ENCODE assay signal across 8 cellular contexts in the genomic region with DNA sequence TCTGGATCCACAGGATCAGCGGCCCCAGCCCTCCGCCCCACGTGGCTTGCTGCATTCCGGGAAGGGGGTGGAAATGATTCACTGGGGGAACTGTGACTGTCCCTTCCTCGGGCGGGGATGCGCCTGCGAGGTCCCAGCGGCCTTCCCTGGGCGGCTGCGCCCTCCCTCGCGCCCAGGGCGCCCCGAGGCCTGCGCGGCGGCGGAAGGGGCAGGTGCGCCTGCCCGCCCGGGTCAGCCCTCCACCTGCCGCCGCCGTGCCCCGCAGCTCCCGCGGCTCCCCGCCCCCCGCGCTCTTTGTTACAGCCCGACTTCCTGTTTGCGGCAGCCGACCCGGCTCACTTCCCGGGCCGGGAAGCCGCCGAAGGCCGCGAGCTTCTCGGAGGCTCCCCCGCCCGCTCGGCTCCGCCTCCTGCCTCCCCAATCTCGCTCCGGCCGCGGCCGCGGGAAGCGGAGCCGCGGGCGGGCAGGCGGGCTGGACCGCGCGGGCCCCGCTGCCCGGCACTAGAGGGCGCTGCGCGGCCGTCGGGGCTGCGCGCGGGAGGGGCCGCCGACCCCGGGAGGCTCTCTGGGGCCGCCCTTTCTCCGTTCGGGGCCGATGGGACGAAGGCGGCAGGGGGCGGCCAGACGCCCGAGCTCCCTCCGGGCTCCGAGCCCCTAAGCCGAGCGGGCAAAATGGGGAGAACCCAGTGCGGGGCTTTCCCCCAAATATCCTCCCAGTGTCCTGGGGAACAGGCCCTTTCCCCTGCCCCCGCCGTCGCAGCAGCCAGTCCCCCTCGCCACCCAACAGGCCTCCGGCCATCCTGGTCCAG. TPM values are rescaled to one million over a fixed set of nuclear protein-coding genes. Genes with fewer than 3 reads are reported as not detected.
DNase-seq lines count a peak whose midpoint lies in the region; ATAC-seq, FAIRE-seq and TF ChIP-seq lines count a peak whose summit lies in the region.

No MANE protein-coding gene starts in this region.

- H3K4me3 ChIP-seq in MG63 (peak overlapping the region; percentile 51), K562 (peak overlapping the region; percentile 56), iPS DF 6.9 (ENCODE audit: low read length) (peak overlapping the region; percentile 49; the same call in 1 of the 2 replicates), sigmoid colon (peak overlapping the region; percentile 40 to 65 (median 60))

- H3K36me3 ChIP-seq in MG63 (no peaks in the 10 kb centered on the region), K562 (ENCODE audit: control insufficient read depth, insufficient read depth, low read length) (no peaks in the 10 kb centered on the region), iPS DF 6.9 (ENCODE audit: control insufficient read depth, insufficient read depth, low read length) (no peaks in the 10 kb centered on the region), sigmoid colon (no peaks in the 10 kb centered on the region)

- no peaks in the 10 kb centered on the region for H3K27me3 ChIP-seq in MG63
- peaks cover 2 to 13% of the 10 kb centered on the region in 2 experiments; a peak in 3 of 5 replicates for H3K27me3 ChIP-seq in K562 (ENCODE audit: control insufficient read depth in 2 of 2, insufficient read depth in 2 of 2, low read length in 2 of 2)
- H3K27me3 ChIP-seq in iPS DF 6.9 (ENCODE audit: control insufficient read depth, insufficient read depth, low read length), result peaks cover 2% of the 10 kb centered on the region; the same call in 1 of the 2 replicates
- H3K27me3 ChIP-seq in sigmoid colon, result no peaks in the 10 kb centered on the region

- peak; percentile 40 to 72 for TF ChIP-seq RAD21 in K562 (CRISPR knock-in tag; conservative IDR thresholded peaks at IDR 0.05 in 1 of 2, IDR thresholded peaks at IDR 0.05 in 1 of 2)

- peak overlapping the region; percentile 71; the same call in 2 of the 3 replicates for H3K27ac ChIP-seq in K562 (ENCODE audit: extremely low read depth, low read depth, low read length)
- H3K27ac ChIP-seq in iPS DF 6.9 (ENCODE audit: low read length), result no peak overlapping the region
- peak overlapping the region; percentile 74 to 87 (median 86) for H3K27ac ChIP-seq in sigmoid colon

- TF ChIP-seq CTCF in GM10266 (IDR thresholded peaks at IDR 0.05; ENCODE audit: control insufficient read depth, insufficient read depth, low read depth, missing control alignments), result peak; percentile 87
- TF ChIP-seq CTCF in K562 (IDR thresholded peaks at IDR 0.05 in 2 of 3, conservative IDR thresholded peaks at IDR 0.05 in 1 of 3; ENCODE audit: insufficient read depth in 2 of 3, low read depth in 1 of 3, low read length in 3 of 3), result peak; percentile 48 to 68 (median 63)
- TF ChIP-seq CTCF in sigmoid colon (IDR thresholded peaks at IDR 0.05), result peak in 2 of 4 experiments; percentile 35 to 52

- H3K4me1 ChIP-seq in K562 (replicated peaks in 1 of 2; ENCODE audit: control insufficient read depth in 2 of 2, insufficient read depth in 2 of 2, low read length in 2 of 2) (peaks cover 5 to 28% of the 10 kb centered on the region in 2 experiments; a peak in 4 of 5 replicates), iPS DF 6.9 (ENCODE audit: control insufficient read depth, insufficient read depth, low read length) (peaks cover 4% of the 10 kb centered on the region), sigmoid colon (peaks cover 0 to 24% (median 16%) of the 10 kb centered on the region in 4 donors)

- no peaks in the 10 kb centered on the region for H3K9me1 ChIP-seq in K562 (ENCODE audit: control insufficient read depth, insufficient read depth, low read length)

- POLR2A ChIA-PET in K562 (lab: Yijun Ruan, JAX), result interaction anchor here (0.6 to 3.6 kb wide), 10 partner anchors 10 to 363 kb away, joined by 3 to 17 read pairs (median 4); a partner anchor contains a TSS

- peak; percentile 60 for FAIRE-seq in K562 (lab: Jason Lieb, UNC)

- H4K20me1 ChIP-seq in K562 (replicated peaks; ENCODE audit: control insufficient read depth, insufficient read depth, low read length), result no peaks in the 10 kb centered on the region

- H2AFZ ChIP-seq in K562 (ENCODE audit: low read depth, low read length), result peak overlapping the region; percentile 99

- H3K9me3 ChIP-seq in MG63 (no peaks in the 10 kb centered on the region), K562 (replicated peaks; ENCODE audit: control insufficient read depth, insufficient read depth, low read depth, low read length) (no peaks in the 10 kb centered on the region), iPS DF 6.9 (ENCODE audit: control insufficient read depth, insufficient read depth, low read length) (no peaks in the 10 kb centered on the region), sigmoid colon (no peaks in the 10 kb centered on the region)

- H3K79me2 ChIP-seq in K562 (ENCODE audit: control insufficient read depth, insufficient read depth, low read length), result no peaks in the 10 kb centered on the region

- TF ChIP-seq POLR2A in K562 (conservative IDR thresholded peaks at IDR 0.05) (peak; percentile 54; the same call in 1 of the 2 replicates), sigmoid colon (IDR thresholded peaks at IDR 0.05) (no peak)

- in situ Hi-C loops in K562 (cut with MboI), result no loop called here

- H3K4me2 ChIP-seq in K562 (ENCODE audit: insufficient read depth, low read length), result peak overlapping the region; percentile 78

- CTCF ChIA-PET in K562 (lab: Yijun Ruan, JAX; ENCODE audit: low intra/inter-chr PET ratio), result interaction anchor here (0.6 to 1.1 kb wide), 5 partner anchors 36 to 273 kb away, joined by 3 read pairs; no protein-coding TSS in a partner anchor

- DNase-seq in GM10266 (ENCODE audit: extremely low spot score) (peak; percentile 94), H4 (ENCODE audit: low spot score) (peak; percentile 53), MG63 (peak; percentile 77), T-helper 9 cell (peak; percentile 57), K562 (ENCODE audit: extremely low read depth in 1 of 4, low spot score in 3 of 4) (peak; percentile 81 to 95 (median 94)), iPS DF 6.9 (ENCODE audit: low read depth, low spot score) (no peak), sigmoid colon (peak; percentile 86)
- no peak for DNase-seq in NK-92 treated with Interleukin-12 subunit alpha and Interleukin-12 subunit beta, amount 100 ng/mL, for 24 hours (lab: John Stamatoyannopoulos, UW)

- H3K9ac ChIP-seq in K562 (ENCODE audit: insufficient read depth in 1 of 2, low read depth in 2 of 2, low read length in 2 of 2), result peak overlapping the region; percentile 72 to 88

- peak; percentile 94 for ATAC-seq in K562

- WGBS in K562 (ENCODE audit: insufficient coverage, low coverage, missing lambda C conversion rate), result 3% methylated on average over 45 of the region's 92 CpGs
- no CpG with 5 or more reads among the region's 92 CpGs for WGBS in iPS DF 6.9 (ENCODE audit: insufficient coverage, insufficient read length)
- 0 to 1% methylated on average over 92 of the region's 92 CpGs for WGBS in sigmoid colon, 2 donors

- BruUV-seq in K562 (replicated peaks; lab: Mats Ljungman, UMichigan), result no TSS peak

- intact Hi-C loops in K562 (cut with micrococcal nuclease), result no loop called here
- intact Hi-C loops in sigmoid colon (cut with DNase I), result loop anchor here (2.0 to 10.0 kb wide), 3 partner anchors 34 to 173 kb away; a partner anchor contains a TSS

- no peak for TF ChIP-seq EP300 in K562 (IDR thresholded peaks at IDR 0.05; ENCODE audit: low read length)
- no peak for TF ChIP-seq EP300 in sigmoid colon (IDR thresholded peaks at IDR 0.05)

RNA-seq across cellular contexts. Expression of a gene that starts 11.5 kb away (rescaled TPM):
- 28.0 and 35.4 TPM in 2 replicates for total RNA-seq in H4 (2014; rRNA removed; shearing (Covaris generic))
- total RNA-seq in MG63 (2014; rRNA removed; shearing (Covaris generic); ENCODE audit: low replicate concordance), result 8.8 and 18.5 TPM in 2 replicates
- 6.0 and 19.1 TPM in 2 replicates for total RNA-seq in K562 (2011; cell fraction: chromatin; rRNA removed; ENCODE audit: low replicate concordance)
- total RNA-seq in K562 (2011; cell fraction: nucleolus; rRNA removed), result 22.9 and 29.7 TPM in 2 replicates
- total RNA-seq in K562 (2011; cell fraction: nucleoplasm; rRNA removed), result 12.4 and 15.8 TPM in 2 replicates
- total RNA-seq in K562 (2014; rRNA removed) (33.2 and 36.8 TPM in 2 replicates), K562 (2014; rRNA removed; fragmentation: Illumina TruSeq; extraction: Trizol) (6.3 and 7.5 TPM in 2 replicates), K562 (2015; rRNA removed; fragmentation: Illumina TruSeq; extraction: Trizol) (0.19 and 0.47 TPM in 2 replicates), K562 (2021) (29.6 and 33.3 TPM in 2 replicates), sigmoid colon (1 to 10 TPM in 3 of 4 donors, under 1 TPM in 1; 0.66 to 3.1 (median 2.4) TPM)
- polyA plus RNA-seq in K562 (2011; rRNA removed) (7.1 and 16.0 TPM in 2 replicates), K562 (2014; fragmentation: Illumina TruSeq; extraction: Trizol) (15.1 and 32.3 TPM in 2 replicates), K562 (2014; fragmentation: Nextera tagmentation; extraction: Ambion mirVana) (1 to 10 TPM; 2.5 to 4.4 TPM), K562 (2014; rRNA removed) (33.6 and 39.0 TPM in 2 replicates), sigmoid colon (10 to 100 TPM in 1 of 3 donors, 1 to 10 TPM in 2; 3.0 to 31.4 (median 8.3) TPM)
- 20.6 and 22.9 TPM in 2 replicates for polyA plus RNA-seq in K562 (2011; cell fraction: cytosol; rRNA removed)
- polyA plus RNA-seq in K562 (2011; cell fraction: nucleus; rRNA removed), result 10.7 and 11.2 TPM in 2 replicates
- polyA plus RNA-seq in K562 (2012), result 2.9 and 41.9 TPM in 2 replicates
- polyA minus RNA-seq in K562 (2011; rRNA and poly(A)+ RNA removed), result 3.5 and 5.5 TPM in 2 replicates
- 4.1 and 13.5 TPM in 2 replicates for polyA minus RNA-seq in K562 (2011; cell fraction: cytosol; rRNA and poly(A)+ RNA removed)
- 5.0 and 7.7 TPM in 2 replicates for polyA minus RNA-seq in K562 (2011; cell fraction: nucleus; rRNA and poly(A)+ RNA removed)

RNA-seq across cellular contexts. Expression of a gene that starts 12.6 kb away (rescaled TPM):
- total RNA-seq in H4 (2014; rRNA removed; shearing (Covaris generic)), result 0.10 TPM in 1 of 2 replicates, not detected in the other
- not detected in 2 replicates for total RNA-seq in MG63 (2014; rRNA removed; shearing (Covaris generic); ENCODE audit: low replicate concordance)
- total RNA-seq in K562 (2011; cell fraction: chromatin; rRNA removed; ENCODE audit: low replicate concordance), result 3.0 and 5.4 TPM in 2 replicates
- 5.5 and 6.0 TPM in 2 replicates for total RNA-seq in K562 (2011; cell fraction: nucleolus; rRNA removed)
- total RNA-seq in K562 (2011; cell fraction: nucleoplasm; rRNA removed), result 2.8 and 3.7 TPM in 2 replicates
- total RNA-seq in K562 (2014; rRNA removed), result 0.59 and 0.78 TPM in 2 replicates
- total RNA-seq in K562 (2014; rRNA removed; fragmentation: Illumina TruSeq; extraction: Trizol), result 0.26 and 0.40 TPM in 2 replicates
- 0.43 and 0.60 TPM in 2 replicates for total RNA-seq in K562 (2015; rRNA removed; fragmentation: Illumina TruSeq; extraction: Trizol)
- 1.1 and 1.3 TPM in 2 replicates for total RNA-seq in K562 (2021)
- 0.40 and 0.77 TPM in 2 replicates for polyA plus RNA-seq in K562 (2011; rRNA removed)
- 0.46 and 0.75 TPM in 2 replicates for polyA plus RNA-seq in K562 (2011; cell fraction: cytosol; rRNA removed)
- polyA plus RNA-seq in K562 (2011; cell fraction: nucleus; rRNA removed), result 2.3 and 2.4 TPM in 2 replicates
- polyA plus RNA-seq in K562 (2012), result 0.30 and 0.60 TPM in 2 replicates
- polyA plus RNA-seq in K562 (2014; fragmentation: Illumina TruSeq; extraction: Trizol), result 0.42 and 0.62 TPM in 2 replicates
- under 1 TPM in 1 of 2 experiments, not detected in 1; 0.04 TPM for polyA plus RNA-seq in K562 (2014; fragmentation: Nextera tagmentation; extraction: Ambion mirVana)
- polyA plus RNA-seq in K562 (2014; rRNA removed), result 0.30 and 0.89 TPM in 2 replicates
- 0.53 and 0.54 TPM in 2 replicates for polyA minus RNA-seq in K562 (2011; rRNA and poly(A)+ RNA removed)
- 0.57 and 0.64 TPM in 2 replicates for polyA minus RNA-seq in K562 (2011; cell fraction: cytosol; rRNA and poly(A)+ RNA removed)
- polyA minus RNA-seq in K562 (2011; cell fraction: nucleus; rRNA and poly(A)+ RNA removed), result 2.0 and 3.0 TPM in 2 replicates
- total RNA-seq in sigmoid colon, result 1 to 10 TPM; 3.5 to 5.4 (median 4.6) TPM
- 10 to 100 TPM in 1 of 3 donors, 1 to 10 TPM in 2; 1.6 to 12.2 (median 3.6) TPM for polyA plus RNA-seq in sigmoid colon

RNA-seq across cellular contexts. Expression of a gene that starts 47.5 kb away (rescaled TPM):
- total RNA-seq in H4 (2014; rRNA removed; shearing (Covaris generic)), result 13.3 and 18.5 TPM in 2 replicates
- 14.0 and 24.8 TPM in 2 replicates for total RNA-seq in MG63 (2014; rRNA removed; shearing (Covaris generic); ENCODE audit: low replicate concordance)
- 9.0 and 33.9 TPM in 2 replicates for total RNA-seq in K562 (2011; cell fraction: chromatin; rRNA removed; ENCODE audit: low replicate concordance)
- 25.9 and 30.9 TPM in 2 replicates for total RNA-seq in K562 (2011; cell fraction: nucleolus; rRNA removed)
- 9.9 and 14.4 TPM in 2 replicates for total RNA-seq in K562 (2011; cell fraction: nucleoplasm; rRNA removed)
- total RNA-seq in K562 (2014; rRNA removed), result 17.3 and 20.0 TPM in 2 replicates
- 4.3 and 5.3 TPM in 2 replicates for total RNA-seq in K562 (2014; rRNA removed; fragmentation: Illumina TruSeq; extraction: Trizol)
- 14.6 and 14.7 TPM in 2 replicates for total RNA-seq in K562 (2015; rRNA removed; fragmentation: Illumina TruSeq; extraction: Trizol)
- total RNA-seq in K562 (2021), result 19.9 and 20.8 TPM in 2 replicates
- polyA plus RNA-seq in K562 (2011; rRNA removed), result 5.9 and 9.0 TPM in 2 replicates
- polyA plus RNA-seq in K562 (2011; cell fraction: cytosol; rRNA removed), result 8.9 and 18.1 TPM in 2 replicates
- polyA plus RNA-seq in K562 (2011; cell fraction: nucleus; rRNA removed), result 9.1 and 13.6 TPM in 2 replicates
- polyA plus RNA-seq in K562 (2012), result 14.0 and 19.3 TPM in 2 replicates
- polyA plus RNA-seq in K562 (2014; fragmentation: Illumina TruSeq; extraction: Trizol), result 9.5 and 11.8 TPM in 2 replicates
- polyA plus RNA-seq in K562 (2014; fragmentation: Nextera tagmentation; extraction: Ambion mirVana), result under 1 TPM; 0.73 to 0.88 TPM
- 8.5 and 9.9 TPM in 2 replicates for polyA plus RNA-seq in K562 (2014; rRNA removed)
- polyA minus RNA-seq in K562 (2011; rRNA and poly(A)+ RNA removed), result 15.1 and 21.7 TPM in 2 replicates
- 17.4 and 23.2 TPM in 2 replicates for polyA minus RNA-seq in K562 (2011; cell fraction: cytosol; rRNA and poly(A)+ RNA removed)
- polyA minus RNA-seq in K562 (2011; cell fraction: nucleus; rRNA and poly(A)+ RNA removed), result 7.5 and 10.6 TPM in 2 replicates
- 10 to 100 TPM; 17.4 to 19.6 (median 19.0) TPM for total RNA-seq in sigmoid colon
- polyA plus RNA-seq in sigmoid colon, result 10 to 100 TPM in 1 of 3 donors, 1 to 10 TPM in 2; 4.8 to 15.1 (median 6.7) TPM

Comparison
In these comparisons a context has a peak if more than half of its experiments do, and no peak if none do; other contexts are left out.
1. DNase-seq: peak in GM10266 (single experiment), H4 (single experiment), MG63 (single experiment), T-helper 9 cell (single experiment), K562 (4 of 4) and sigmoid colon (single experiment); none in iPS DF 6.9 (single experiment) and NK-92 treated with Interleukin-12 subunit alpha and Interleukin-12 subunit beta, amount 100 ng/mL, for 24 hours (single experiment).
2. Peak in every context shown above with its lines, with median percentiles within 50 percentile points of each other: H3K4me3 ChIP-seq.